14 cellular contexts compared by ENCODE assay signal in genomic region chr18:79798999-79799370, GRCh38. TPM values are rescaled to one million over a fixed set of nuclear protein-coding genes. Genes with fewer than 3 reads are reported as not detected.
DNase-seq lines count a peak whose midpoint lies in the region; ATAC-seq, FAIRE-seq and TF ChIP-seq lines count a peak whose summit lies in the region.
"Had no signal": no experiment of that assay in that cellular context is flagged by ENCODE, and none has a peak within 500 bp of the region (broad histone marks: within the 10 kb centered on the region; RNA-seq: fewer than 3 reads in every experiment).

No MANE protein-coding gene starts in this region.

- TF ChIP-seq CTCF in left lung (IDR thresholded peaks at IDR 0.05) = no peak

- WGBS in small intestine, 3 donors = 1 to 4% (median 2%) methylated on average over 13 to 14 of the region's 14 CpGs

- no peak overlapping the region for H3K27ac ChIP-seq in left lung
- no peak overlapping the region for H3K27ac ChIP-seq in small intestine (ENCODE audit: low read depth in 1 of 2, low read length in 1 of 2)
- no peak overlapping the region for H3K27ac ChIP-seq in CD4-positive, alpha-beta memory T cell (ENCODE audit: low read depth, low read length)
- H3K27ac ChIP-seq: SJSA1, tibial artery had no signal

- peak overlapping the region; percentile 28 to 44 for H3K4me3 ChIP-seq in left lung
- H3K4me3 ChIP-seq in small intestine (ENCODE audit: low read depth in 1 of 2, low read length in 2 of 2) = peak overlapping the region in 1 of 2 donors; percentile 61
- no peak overlapping the region for H3K4me3 ChIP-seq in CD4-positive, alpha-beta memory T cell (ENCODE audit: low read length in 2 of 2)
- H3K4me3 ChIP-seq: SJSA1 had no signal

- H3K27me3 Mint-ChIP-seq in CD4-positive, alpha-beta memory T cell = peaks cover 34 to 37% of the 10 kb centered on the region in 2 donors

- peaks cover 3 to 16% (median 5%) of the 10 kb centered on the region in 4 donors for H3K4me1 Mint-ChIP-seq in CD4-positive, alpha-beta memory T cell

- FAIRE-seq in small intestine (lab: Jason Lieb, UNC) = no peak

- no peak overlapping the region for H3K27ac Mint-ChIP-seq in CD4-positive, alpha-beta memory T cell

- intact Hi-C loops in left lung (cut with DNase I) = no loop called here
- intact Hi-C loops in CD4-positive, alpha-beta memory T cell (cut with micrococcal nuclease) = no loop called here

- CTCF ChIA-PET in CD4-positive, alpha-beta memory T cell (lab: Charles Lee; ENCODE audit: partially characterized antibody) = no interaction called here

- H3K36me3 Mint-ChIP-seq in CD4-positive, alpha-beta memory T cell = peaks cover 0 to 4% of the 10 kb centered on the region in 2 donors

- H3K9me3 Mint-ChIP-seq in CD4-positive, alpha-beta memory T cell = peaks cover 0 to 1% (median 0%) of the 10 kb centered on the region in 8 donors

- no peaks in the 10 kb centered on the region for H3K9me3 ChIP-seq in left lung
- H3K9me3 ChIP-seq in small intestine (ENCODE audit: control insufficient read depth, low read depth) = no peaks in the 10 kb centered on the region
- no peaks in the 10 kb centered on the region for H3K9me3 ChIP-seq in CD4-positive, alpha-beta memory T cell (ENCODE audit: control insufficient read depth in 1 of 2, low read length in 2 of 2)
- H3K9me3 ChIP-seq: SJSA1, tibial artery had no signal

- H3K27me3 ChIP-seq in left lung (peaks cover 35 to 70% of the 10 kb centered on the region in 2 donors), small intestine (ENCODE audit: control insufficient read depth in 2 of 2, insufficient read depth in 2 of 2, low read length in 2 of 2) (peaks cover 0 to 21% of the 10 kb centered on the region in 2 donors)
- H3K27me3 ChIP-seq in CD4-positive, alpha-beta memory T cell (ENCODE audit: insufficient read depth, low read length) = no peaks in the 10 kb centered on the region

- H3K4me1 ChIP-seq in left lung (peaks cover 11 to 42% of the 10 kb centered on the region in 2 donors), small intestine (ENCODE audit: control insufficient read depth in 2 of 2, insufficient read depth in 1 of 2, low read depth in 1 of 2, low read length in 1 of 2) (peaks cover 0 to 3% of the 10 kb centered on the region in 2 donors)
- H3K4me1 ChIP-seq in CD4-positive, alpha-beta memory T cell (ENCODE audit: insufficient read depth, low read length) = no peaks in the 10 kb centered on the region
- H3K4me1 ChIP-seq: SJSA1 had no signal

- POLR2A ChIA-PET in CD4-positive, alpha-beta memory T cell (lab: Charles Lee; ENCODE audit: partially characterized antibody) = no interaction called here

- peak overlapping the region in 2 of 8 donors; percentile 34 to 37 for H3K4me3 Mint-ChIP-seq in CD4-positive, alpha-beta memory T cell

- ATAC-seq in left lung = no peak
- ATAC-seq in GM21528 (IDR thresholded peaks at IDR 0.05; ENCODE audit: low FRiP score, unreplicated experiment) = no peak
- ATAC-seq in HG03135 (IDR thresholded peaks at IDR 0.05; ENCODE audit: unreplicated experiment) = no peak

- no peaks in the 10 kb centered on the region for H3K36me3 ChIP-seq in left lung
- no peaks in the 10 kb centered on the region for H3K36me3 ChIP-seq in small intestine (ENCODE audit: control insufficient read depth in 2 of 2, insufficient read depth in 2 of 2, low read length in 2 of 2)
- H3K36me3 ChIP-seq in CD4-positive, alpha-beta memory T cell (ENCODE audit: insufficient read depth, low read length) = no peaks in the 10 kb centered on the region
- H3K36me3 ChIP-seq: SJSA1, tibial artery had no signal

- DNase-seq in NCI-H1417 (lab: John Stamatoyannopoulos, UW) (peak in 2 of 3 experiments; percentile 59 to 71), NCI-H1417 treated with DMSO at 0.1 percent for 48 hours (lab: John Stamatoyannopoulos, UW) (no peak), amniotic epithelial cell (ENCODE audit: low read depth) (peak; percentile 7), left lung (peak in 1 of 2 donors; percentile 23), small intestine (peak; percentile 84)
- no peak for DNase-seq in CD4-positive, alpha-beta memory T cell
- DNase-seq: NCI-H2029; stimulated activated CD4-positive, alpha-beta T cell treated with anti-CD3 and anti-CD28 coated beads, Interleukin-2, amount 100 ng/mL, for 48 hours; tibial artery had no signal

RNA-seq across cellular contexts. Expression of gene KCNG2, which starts 1.2 kb away (rescaled TPM):
- total RNA-seq in left lung = 1 to 10 TPM in 1 of 2 donors, under 1 TPM in 1; 0.20 to 1.1 TPM
- polyA plus RNA-seq in small intestine = under 1 TPM in 1 of 3 donors, not detected in 2; 0.10 TPM
- total RNA-seq in CD4-positive, alpha-beta memory T cell = not detected
- not detected for polyA plus RNA-seq in CD4-positive, alpha-beta memory T cell
- total RNA-seq: A673, SJSA1 had no signal
- polyA plus RNA-seq: aorta had no signal

Comparison
In these comparisons a context has a peak if more than half of its experiments do, and no peak if none do; other contexts are left out.
1. DNase-seq: peak in NCI-H1417 (2 of 3), amniotic epithelial cell (single experiment) and small intestine (single experiment); none in NCI-H1417 treated with DMSO at 0.1 percent for 48 hours (single experiment) and CD4-positive, alpha-beta memory T cell (0 of 5).
2. H3K4me3 ChIP-seq: peak in left lung (2 of 2); none in CD4-positive, alpha-beta memory T cell (0 of 2).